In the genomic region with DNA sequence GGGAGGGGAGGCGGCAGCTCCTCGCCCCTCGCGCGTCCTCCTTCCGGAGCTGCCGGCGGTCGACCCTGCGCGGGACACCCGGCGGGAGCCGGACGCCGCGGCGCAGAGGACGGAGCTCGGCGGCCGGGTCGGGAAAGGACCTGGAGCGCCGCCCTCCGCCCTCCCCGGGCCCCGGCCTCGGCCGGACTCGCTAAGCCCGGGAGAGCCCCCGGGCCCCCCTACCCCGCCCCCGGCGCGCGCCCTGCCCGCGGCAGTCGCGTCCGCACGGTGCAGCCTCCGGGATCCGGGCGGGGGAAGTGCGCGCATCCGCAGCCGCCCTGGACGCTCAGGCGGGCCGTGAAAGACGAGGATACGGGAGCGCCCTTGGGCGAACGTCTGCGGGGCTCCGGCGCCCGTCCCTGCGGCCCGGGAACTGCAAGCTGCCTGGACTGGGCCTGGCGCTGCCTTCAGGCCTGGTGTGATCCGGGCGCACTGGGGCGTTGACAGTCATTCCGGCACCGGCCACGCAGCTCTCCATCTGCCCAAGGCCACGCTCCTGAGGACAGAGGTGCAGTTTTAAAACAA, we compare ENCODE assay signal across 1 cellular context.
TF ChIP-seq lines count a peak whose summit lies in the region.

No MANE protein-coding gene starts in this region.

TF ChIP-seq in IMR-90, 13 proteins besides CTCF, POLR2A, EP300 and RAD21:
- no peak for TF ChIP-seq SMC3 (IDR thresholded peaks at IDR 0.05; ENCODE audit: low read depth, low read length)
- TF ChIP-seq NFE2L2 (IDR thresholded peaks at IDR 0.05; ENCODE audit: low read depth, low read length) = no peak
- TF ChIP-seq, protein P1, sequence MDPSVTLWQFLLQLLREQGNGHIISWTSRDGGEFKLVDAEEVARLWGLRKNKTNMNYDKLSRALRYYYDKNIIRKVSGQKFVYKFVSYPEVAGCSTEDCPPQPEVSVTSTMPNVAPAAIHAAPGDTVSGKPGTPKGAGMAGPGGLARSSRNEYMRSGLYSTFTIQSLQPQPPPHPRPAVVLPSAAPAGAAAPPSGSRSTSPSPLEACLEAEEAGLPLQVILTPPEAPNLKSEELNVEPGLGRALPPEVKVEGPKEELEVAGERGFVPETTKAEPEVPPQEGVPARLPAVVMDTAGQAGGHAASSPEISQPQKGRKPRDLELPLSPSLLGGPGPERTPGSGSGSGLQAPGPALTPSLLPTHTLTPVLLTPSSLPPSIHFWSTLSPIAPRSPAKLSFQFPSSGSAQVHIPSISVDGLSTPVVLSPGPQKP (IDR thresholded peaks at IDR 0.05; ENCODE audit: borderline replicate concordance, low read depth, low read length) = no peak
- no peak for TF ChIP-seq RFX5 (IDR thresholded peaks at IDR 0.05; ENCODE audit: low read depth, low read length)
